Comparison of ENCODE assay signal across 8 cellular contexts in genomic region chr19:12800873-12801465, GRCh38. TPM values are rescaled to one million over a fixed set of nuclear protein-coding genes. Genes with fewer than 3 reads are reported as not detected.
A peak's percentile ranks its signal among the peaks of the same experiment; 100 is the strongest.
DNase-seq lines count a peak whose midpoint lies in the region; ATAC-seq, FAIRE-seq and TF ChIP-seq lines count a peak whose summit lies in the region.

No MANE protein-coding gene starts in this region.

- H2AFZ ChIP-seq in IMR-90 (replicated peaks; ENCODE audit: low read length, poor library complexity) (peak overlapping the region; percentile 98), astrocyte (ENCODE audit: low read depth, low read length) (peak overlapping the region; percentile 91)

- H3K27me3 ChIP-seq in IMR-90 (ENCODE audit: control insufficient read depth, insufficient read depth, low read length) (no peaks in the 10 kb centered on the region), astrocyte (ENCODE audit: insufficient read depth, low read length) (no peaks in the 10 kb centered on the region)

- no peak overlapping the region for H2BK15ac ChIP-seq in IMR-90 (ENCODE audit: low read depth, low read length)

- CTCF ChIA-PET in IMR-90 (lab: Yijun Ruan, JAX), result interaction anchor here (0.7 to 1.0 kb wide), 2 partner anchors 35 to 47 kb away, joined by 3 read pairs; no protein-coding TSS in a partner anchor

- ATAC-seq in IMR-90 (ENCODE audit: low read depth) (peak; percentile 26), HG03442 (IDR thresholded peaks at IDR 0.05; ENCODE audit: unreplicated experiment) (no peak)

- peak overlapping the region; percentile 78 for H3K27ac ChIP-seq in IMR-90 (ENCODE audit: insufficient read depth, low read length)
- H3K27ac ChIP-seq in astrocyte (ENCODE audit: low read depth, low read length), result no peak overlapping the region

- H3K36me3 ChIP-seq in IMR-90 (ENCODE audit: control insufficient read depth, insufficient read depth, low read length) (peaks cover 9% of the 10 kb centered on the region), astrocyte (ENCODE audit: insufficient read depth, low read length) (no peaks in the 10 kb centered on the region)

- peak overlapping the region; percentile 88 for H2AK9ac ChIP-seq in IMR-90 (replicated peaks; ENCODE audit: low read depth, low read length, poor library complexity)

- H3K79me1 ChIP-seq in IMR-90 (ENCODE audit: low read depth in 1 of 2, low read length in 2 of 2), result peaks cover 4 to 22% of the 10 kb centered on the region in 2 experiments; a peak in 3 of 4 replicates

- peak overlapping the region; percentile 92 for H3K14ac ChIP-seq in IMR-90 (replicated peaks; ENCODE audit: low read depth, low read length)

- H3K4me3 Mint-ChIP-seq in astrocyte (ENCODE audit: unreplicated experiment) (peak overlapping the region; percentile 88), immature natural killer cell (peak overlapping the region; percentile 75 to 87 (median 80))
- peak overlapping the region; percentile 89 for H3K4me3 Mint-ChIP-seq in stimulated activated naive CD8-positive, alpha-beta T cell treated with anti-CD3 and anti-CD28 coated beads, Interleukin-15, Interleukin-2, amounts not matched to agents 100 ng/mL and 50 ng/mL, for 24 hours

- POLR2A ChIA-PET in IMR-90 (lab: Charles Lee; ENCODE audit: unreplicated experiment), result interaction anchor here (0.8 kb wide), 1 partner anchor 9 kb away, joined by 3 read pairs; the partner anchor contains the start of gene JUNB

- 1% methylated on average over 14 of the region's 38 CpGs; no CpG with 5 or more reads in 1 of the 2 experiments for WGBS in IMR-90 (ENCODE audit: extremely low coverage in 2 of 2, insufficient read length in 1 of 2), 2 experiments

- H3K79me2 ChIP-seq in astrocyte (ENCODE audit: insufficient read depth, low read length), result peaks cover 14% of the 10 kb centered on the region

- no peak for TF ChIP-seq RAD21 in IMR-90 (IDR thresholded peaks at IDR 0.05; ENCODE audit: low read length)

- TF ChIP-seq CTCF in AG10803 (conservative IDR thresholded peaks at IDR 0.05; ENCODE audit: low read length) (no peak), IMR-90 (conservative IDR thresholded peaks at IDR 0.05; ENCODE audit: low read depth, low read length) (no peak), astrocyte (IDR thresholded peaks at IDR 0.05; ENCODE audit: insufficient read depth, low read depth, low read length) (no peak)

- H3K4me2 ChIP-seq in IMR-90 (ENCODE audit: low read depth, low read length), result peak overlapping the region; percentile 92
- peak overlapping the region; percentile 95 for H3K4me2 ChIP-seq in astrocyte (ENCODE audit: low read length)

- H2BK20ac ChIP-seq in IMR-90 (ENCODE audit: low read depth, low read length), result no peak overlapping the region

- H3K56ac ChIP-seq in IMR-90 (ENCODE audit: extremely low read depth, insufficient read depth, low read length), result no peak overlapping the region

- FAIRE-seq in astrocyte (lab: Jason Lieb, UNC) (no peak), GM19239 (lab: Jason Lieb, UNC) (no peak)

- in situ Hi-C loops in IMR-90 (cut with MboI; ENCODE audit: low sequenced_read_pairs), result loop anchor here (5.0 kb wide), 1 partner anchor 34 kb away; no protein-coding TSS in a partner anchor

- no TSS peak for BruUV-seq in IMR-90 (replicated peaks; lab: Mats Ljungman, UMichigan)

- peak overlapping the region; percentile 45; the same call in 1 of the 2 replicates for H3K18ac ChIP-seq in IMR-90 (ENCODE audit: low read depth, low read length)

- H3K4ac ChIP-seq in IMR-90 (ENCODE audit: low read depth, low read length), result peak overlapping the region; percentile 57

- H2BK5ac ChIP-seq in IMR-90 (ENCODE audit: low read depth, low read length, poor library complexity, severe bottlenecking), result peak overlapping the region; percentile 44

- H3K23ac ChIP-seq in IMR-90 (ENCODE audit: low read depth, low read length), result peak overlapping the region; percentile 94

- H3K27ac Mint-ChIP-seq in astrocyte (ENCODE audit: unreplicated experiment) (peak overlapping the region; percentile 53), immature natural killer cell (peak overlapping the region in 3 of 6 donors; percentile 7 to 50 (median 24))
- H3K27ac Mint-ChIP-seq in stimulated activated naive CD8-positive, alpha-beta T cell treated with anti-CD3 and anti-CD28 coated beads, Interleukin-15, Interleukin-2, amounts not matched to agents 100 ng/mL and 50 ng/mL, for 24 hours, result peak overlapping the region; percentile 83

- dilution Hi-C loops in IMR-90 (cut with HindIII; ENCODE audit: low sequenced_read_pairs, unreplicated experiment), result no loop called here

- no peak for TF ChIP-seq POLR2A in IMR-90 (IDR thresholded peaks at IDR 0.05; ENCODE audit: low read depth, low read length)

- H2AK5ac ChIP-seq in IMR-90 (ENCODE audit: low read depth, low read length), result peak overlapping the region; percentile 76

- H4K91ac ChIP-seq in IMR-90 (ENCODE audit: insufficient read depth, low read depth, low read length), result peak overlapping the region; percentile 35; the same call in 1 of the 2 replicates

- peaks cover 7% of the 10 kb centered on the region for H3K27me3 Mint-ChIP-seq in astrocyte (ENCODE audit: low read depth, unreplicated experiment)
- H3K27me3 Mint-ChIP-seq in immature natural killer cell (ENCODE audit: low read depth in 3 of 3), result peaks cover 6 to 9% (median 8%) of the 10 kb centered on the region in 3 donors
- no peaks in the 10 kb centered on the region for H3K27me3 Mint-ChIP-seq in stimulated activated naive CD8-positive, alpha-beta T cell treated with anti-CD3 and anti-CD28 coated beads, Interleukin-15, Interleukin-2, amounts not matched to agents 100 ng/mL and 50 ng/mL, for 24 hours

- no peaks in the 10 kb centered on the region for H4K20me1 ChIP-seq in IMR-90 (ENCODE audit: insufficient read depth, low read length)
- H4K20me1 ChIP-seq in astrocyte (ENCODE audit: insufficient read depth, low read length), result peaks cover 11% of the 10 kb centered on the region

- DNase-seq in AG10803 (ENCODE audit: low read depth) (no peak), IMR-90 (no peak), astrocyte (ENCODE audit: low read depth) (no peak), immature natural killer cell (no peak), GM19239 (ENCODE audit: insufficient read length, low spot score) (no peak), iPS-NIHi11 (ENCODE audit: low spot score) (no peak)

- H3K9me3 Mint-ChIP-seq in astrocyte (ENCODE audit: unreplicated experiment), result no peaks in the 10 kb centered on the region
- H3K9me3 Mint-ChIP-seq in immature natural killer cell, result no peaks in the 10 kb centered on the region
- no peaks in the 10 kb centered on the region for H3K9me3 Mint-ChIP-seq in stimulated activated naive CD8-positive, alpha-beta T cell treated with anti-CD3 and anti-CD28 coated beads, Interleukin-15, Interleukin-2, amounts not matched to agents 100 ng/mL and 50 ng/mL, for 24 hours

- H2BK120ac ChIP-seq in IMR-90 (ENCODE audit: low read depth, low read length), result no peak overlapping the region

- H3K36me3 Mint-ChIP-seq in astrocyte (ENCODE audit: low read depth, unreplicated experiment) (peaks cover 2% of the 10 kb centered on the region), immature natural killer cell (no peaks in the 10 kb centered on the region)
- peaks cover 10% of the 10 kb centered on the region for H3K36me3 Mint-ChIP-seq in stimulated activated naive CD8-positive, alpha-beta T cell treated with anti-CD3 and anti-CD28 coated beads, Interleukin-15, Interleukin-2, amounts not matched to agents 100 ng/mL and 50 ng/mL, for 24 hours (ENCODE audit: low read depth)

- H3K9me3 ChIP-seq in IMR-90 (ENCODE audit: control insufficient read depth, insufficient read depth, low read length) (no peaks in the 10 kb centered on the region), astrocyte (ENCODE audit: insufficient read depth, low read depth, low read length) (no peaks in the 10 kb centered on the region)

- peaks cover 7% of the 10 kb centered on the region for H3K4me1 Mint-ChIP-seq in astrocyte (ENCODE audit: low read depth, unreplicated experiment)
- H3K4me1 Mint-ChIP-seq in immature natural killer cell, result peaks cover 25% of the 10 kb centered on the region in 2 donors
- H3K4me1 Mint-ChIP-seq in stimulated activated naive CD8-positive, alpha-beta T cell treated with anti-CD3 and anti-CD28 coated beads, Interleukin-15, Interleukin-2, amounts not matched to agents 100 ng/mL and 50 ng/mL, for 24 hours (ENCODE audit: low read depth), result peaks cover 25% of the 10 kb centered on the region

- H4K5ac ChIP-seq in IMR-90 (ENCODE audit: low read depth, low read length), result peak overlapping the region; percentile 50; the same call in 1 of the 2 replicates

- H3K9ac ChIP-seq in IMR-90 (ENCODE audit: low read depth, low read length) (peak overlapping the region; percentile 95), astrocyte (ENCODE audit: low read length) (peak overlapping the region; percentile 85)

- peak overlapping the region; percentile 86 for H3K4me3 ChIP-seq in AG10803 (ENCODE audit: low read length)
- H3K4me3 ChIP-seq in IMR-90 (ENCODE audit: insufficient read depth, low read depth, low read length), result peak overlapping the region; percentile 90
- peak overlapping the region; percentile 82 for H3K4me3 ChIP-seq in astrocyte (ENCODE audit: insufficient read depth, low read depth, low read length)

- peaks cover 6% of the 10 kb centered on the region for H3K4me1 ChIP-seq in IMR-90 (ENCODE audit: control insufficient read depth, insufficient read depth, low read length)
- H3K4me1 ChIP-seq in astrocyte (ENCODE audit: insufficient read depth, low read length), result peaks cover 24% of the 10 kb centered on the region

- intact Hi-C loops in IMR-90 (cut with micrococcal nuclease), result no loop called here

- H4K8ac ChIP-seq in IMR-90 (ENCODE audit: low read depth in 2 of 2, low read length in 2 of 2), result peak overlapping the region; percentile 82 to 92; a peak in 2 of 4 replicates

- peaks cover 1% of the 10 kb centered on the region; the same call in 1 of the 2 replicates for H3K9me1 ChIP-seq in IMR-90 (ENCODE audit: insufficient read depth, low read length)

RNA-seq across cellular contexts. Expression of gene PRDX2, which starts 0.6 kb away (rescaled TPM):
- 351 and 371 TPM in 2 replicates for total RNA-seq in IMR-90 (2012; rRNA removed)
- 378 and 383 TPM in 2 replicates for polyA plus RNA-seq in IMR-90 (2012; rRNA removed)
- polyA plus RNA-seq in IMR-90 (2012; cell fraction: cytosol; rRNA removed), result 593 and 596 TPM in 2 replicates
- polyA plus RNA-seq in IMR-90 (2012; cell fraction: nucleus; rRNA removed; ENCODE audit: low replicate concordance), result 149 and 228 TPM in 2 replicates
- total RNA-seq in astrocyte, result 145 and 166 TPM in 2 replicates
- 100 to 1,000 TPM; 157 to 165 (median 159) TPM for polyA plus RNA-seq in immature natural killer cell

RNA-seq across cellular contexts. Expression of gene THSD8, which starts 0.9 kb away (rescaled TPM):
- total RNA-seq in IMR-90 (2012; rRNA removed) (not detected in 2 replicates), astrocyte (3.6 and 4.5 TPM in 2 replicates)
- polyA plus RNA-seq in IMR-90 (2012; rRNA removed) (0.68 and 0.90 TPM in 2 replicates), immature natural killer cell (10 to 100 TPM in 1 of 3 donors, 1 to 10 TPM in 2; 3.0 to 11.0 (median 4.5) TPM)
- polyA plus RNA-seq in IMR-90 (2012; cell fraction: cytosol; rRNA removed), result not detected in 2 replicates
- polyA plus RNA-seq in IMR-90 (2012; cell fraction: nucleus; rRNA removed; ENCODE audit: low replicate concordance), result 0.73 TPM in 1 of 2 replicates, not detected in the other

RNA-seq across cellular contexts. Expression of gene RNASEH2A, which starts 5.4 kb away (rescaled TPM):
- total RNA-seq in IMR-90 (2012; rRNA removed) (44.6 and 45.5 TPM in 2 replicates), astrocyte (5.4 and 10.5 TPM in 2 replicates)
- polyA plus RNA-seq in IMR-90 (2012; rRNA removed) (34.9 and 39.4 TPM in 2 replicates), immature natural killer cell (10 to 100 TPM; 27.7 to 45.4 (median 37.5) TPM)
- polyA plus RNA-seq in IMR-90 (2012; cell fraction: cytosol; rRNA removed), result 25.7 and 52.6 TPM in 2 replicates
- 20.0 and 25.4 TPM in 2 replicates for polyA plus RNA-seq in IMR-90 (2012; cell fraction: nucleus; rRNA removed; ENCODE audit: low replicate concordance)

RNA-seq across cellular contexts. Expression of gene JUNB, which starts 9.7 kb away (rescaled TPM):
- total RNA-seq in IMR-90 (2012; rRNA removed), result 20.8 and 32.8 TPM in 2 replicates
- polyA plus RNA-seq in IMR-90 (2012; rRNA removed), result 109 and 141 TPM in 2 replicates
- 306 and 706 TPM in 2 replicates for polyA plus RNA-seq in IMR-90 (2012; cell fraction: cytosol; rRNA removed)
- 702 and 1,034 TPM in 2 replicates for polyA plus RNA-seq in IMR-90 (2012; cell fraction: nucleus; rRNA removed; ENCODE audit: low replicate concordance)
- total RNA-seq in astrocyte, result 101 and 126 TPM in 2 replicates
- 100 to 1,000 TPM; 620 to 796 (median 697) TPM for polyA plus RNA-seq in immature natural killer cell

RNA-seq across cellular contexts. Expression of gene HOOK2, which starts 25.6 kb away (rescaled TPM):
- total RNA-seq in IMR-90 (2012; rRNA removed), result 7.5 and 8.1 TPM in 2 replicates
- 11.0 and 21.6 TPM in 2 replicates for polyA plus RNA-seq in IMR-90 (2012; rRNA removed)
- 8.9 and 9.7 TPM in 2 replicates for polyA plus RNA-seq in IMR-90 (2012; cell fraction: cytosol; rRNA removed)
- polyA plus RNA-seq in IMR-90 (2012; cell fraction: nucleus; rRNA removed; ENCODE audit: low replicate concordance), result 97.7 and 107 TPM in 2 replicates
- total RNA-seq in astrocyte, result 21.7 and 25.9 TPM in 2 replicates
- polyA plus RNA-seq in immature natural killer cell, result 1 to 10 TPM in 2 of 3 donors, not detected in 1; 2.1 to 2.5 TPM
